In genomic region chr7:2872296-2872874, GRCh38 we compare ENCODE assay signal across 19 cellular contexts. TPM values are rescaled to one million over a fixed set of nuclear protein-coding genes. Genes with fewer than 3 reads are reported as not detected.
A peak's percentile ranks its signal among the peaks of the same experiment; 100 is the strongest.
DNase-seq lines count a peak whose midpoint lies in the region; ATAC-seq, FAIRE-seq and TF ChIP-seq lines count a peak whose summit lies in the region.
"Had no signal": no experiment of that assay in that cellular context is flagged by ENCODE, and none has a peak within 500 bp of the region (broad histone marks: within the 10 kb centered on the region; RNA-seq: fewer than 3 reads in every experiment).

No MANE protein-coding gene starts in this region.

- peak overlapping the region in 5 of 7 donors; percentile 24 to 81 (median 36) for H3K27ac Mint-ChIP-seq in CD4-positive, alpha-beta memory T cell

- no peaks in the 10 kb centered on the region for H3K27me3 ChIP-seq in CD4-positive, alpha-beta memory T cell (ENCODE audit: insufficient read depth, low read length)
- peaks cover 18 to 66% of the 10 kb centered on the region in 2 experiments for H3K27me3 ChIP-seq in K562 (ENCODE audit: control insufficient read depth in 2 of 2, insufficient read depth in 2 of 2, low read length in 2 of 2)
- H3K27me3 ChIP-seq in spleen (replicated peaks in 1 of 7) = no peaks in the 10 kb centered on the region
- H3K27me3 ChIP-seq: cardiac muscle cell, dorsolateral prefrontal cortex, pancreas, SJCRH30 had no signal

- H3K36me3 Mint-ChIP-seq in CD4-positive, alpha-beta memory T cell = no peaks in the 10 kb centered on the region

- TF ChIP-seq CTCF in AG10803 (conservative IDR thresholded peaks at IDR 0.05; ENCODE audit: low read length) = no peak
- TF ChIP-seq CTCF in K562 (IDR thresholded peaks at IDR 0.05 in 2 of 3, conservative IDR thresholded peaks at IDR 0.05 in 1 of 3; ENCODE audit: insufficient read depth in 2 of 3, low read depth in 1 of 3, low read length in 3 of 3) = no peak
- no peak for TF ChIP-seq CTCF in spleen (IDR thresholded peaks at IDR 0.05 in 8 of 11, conservative IDR thresholded peaks at IDR 0.05 in 3 of 11)

- CTCF ChIA-PET in CD4-positive, alpha-beta memory T cell (lab: Charles Lee; ENCODE audit: partially characterized antibody) = interaction anchor here (0.6 to 2.6 kb wide), 2 partner anchors 69 to 282 kb away, joined by 3 to 10 read pairs; no protein-coding TSS in a partner anchor
- CTCF ChIA-PET in K562 (lab: Yijun Ruan, JAX; ENCODE audit: low intra/inter-chr PET ratio) = no interaction called here

- 7% methylated on average over 6 of the region's 10 CpGs for WGBS in K562 (ENCODE audit: insufficient coverage, low coverage, missing lambda C conversion rate)
- WGBS in spleen, 5 donors = 89 to 99% (median 95%) methylated on average over 10 of the region's 10 CpGs

- FAIRE-seq in K562 (lab: Jason Lieb, UNC) = peak; percentile 72
- FAIRE-seq: pancreas had no signal

- ATAC-seq in K562 = no peak
- ATAC-seq in GM21367 (IDR thresholded peaks at IDR 0.05; ENCODE audit: unreplicated experiment) = no peak
- no peak for ATAC-seq in left cardiac atrium
- no peak for ATAC-seq in HG03469 (IDR thresholded peaks at IDR 0.05; ENCODE audit: unreplicated experiment)
- ATAC-seq: gastroesophageal sphincter had no signal

- intact Hi-C loops in CD4-positive, alpha-beta memory T cell (cut with micrococcal nuclease) = no loop called here
- intact Hi-C loops in K562 (cut with micrococcal nuclease) (no loop called here), spleen (cut with DNase I; ENCODE audit: low total_unique reads) (no loop called here), left cardiac atrium (cut with DNase I) (loop anchor here in 1 of 2 donors (10.0 kb wide), 1 partner anchor 1022 kb away; no protein-coding TSS in a partner anchor)

- H3K9me1 ChIP-seq in K562 (ENCODE audit: control insufficient read depth, insufficient read depth, low read length) = no peaks in the 10 kb centered on the region

- no peak overlapping the region for H3K4me3 ChIP-seq in AG10803 (ENCODE audit: low read length)
- no peak overlapping the region for H3K4me3 ChIP-seq in CD4-positive, alpha-beta memory T cell (ENCODE audit: low read length in 2 of 2)
- no peak overlapping the region for H3K4me3 ChIP-seq in K562
- H3K4me3 ChIP-seq in spleen = no peak overlapping the region
- H3K4me3 ChIP-seq: cardiac muscle cell, dorsolateral prefrontal cortex, gastroesophageal sphincter, HAP-1, pancreas, SJCRH30, suprapubic skin had no signal

- no TSS peak for BruUV-seq in K562 (replicated peaks; lab: Mats Ljungman, UMichigan)

- H3K36me3 ChIP-seq in CD4-positive, alpha-beta memory T cell (ENCODE audit: insufficient read depth, low read length) = no peaks in the 10 kb centered on the region
- no peaks in the 10 kb centered on the region for H3K36me3 ChIP-seq in K562 (ENCODE audit: control insufficient read depth, insufficient read depth, low read length)
- no peaks in the 10 kb centered on the region for H3K36me3 ChIP-seq in spleen
- H3K36me3 ChIP-seq: cardiac muscle cell, gastroesophageal sphincter, HAP-1, pancreas, SJCRH30, suprapubic skin had no signal

- H4K20me1 ChIP-seq in K562 (replicated peaks; ENCODE audit: control insufficient read depth, insufficient read depth, low read length) = peaks cover 9% of the 10 kb centered on the region

- H3K27ac ChIP-seq in CD4-positive, alpha-beta memory T cell (ENCODE audit: low read depth, low read length) = no peak overlapping the region
- H3K27ac ChIP-seq in K562 (ENCODE audit: extremely low read depth, low read depth, low read length) (no peak overlapping the region), spleen (no peak overlapping the region)
- H3K27ac ChIP-seq: cardiac muscle cell, gastroesophageal sphincter, pancreas, suprapubic skin had no signal

- no peaks in the 10 kb centered on the region for H3K9me3 ChIP-seq in CD4-positive, alpha-beta memory T cell (ENCODE audit: control insufficient read depth in 1 of 2, low read length in 2 of 2)
- no peaks in the 10 kb centered on the region for H3K9me3 ChIP-seq in K562 (replicated peaks; ENCODE audit: control insufficient read depth, insufficient read depth, low read depth, low read length)
- no peaks in the 10 kb centered on the region for H3K9me3 ChIP-seq in spleen
- H3K9me3 ChIP-seq: gastroesophageal sphincter, HAP-1, pancreas, SJCRH30, suprapubic skin had no signal

- peak; percentile 33 for DNase-seq in AG10803 (ENCODE audit: low read depth)
- no peak for DNase-seq in CD4-positive, alpha-beta memory T cell
- peak; percentile 58 for DNase-seq in NCI-H524 treated with DMSO at 0.1 percent for 48 hours (lab: John Stamatoyannopoulos, UW)
- DNase-seq in K562 (ENCODE audit: extremely low read depth in 1 of 4, low spot score in 3 of 4) = peak in 1 of 4 experiments; percentile 2
- no peak for DNase-seq in spleen
- no peak for DNase-seq in left cardiac atrium
- DNase-seq: activated T-cell treated with anti-CD3 and anti-CD28 coated beads, Interleukin-2, amount 50 U/mL, for 1 hour; NCI-H1436 treated with DMSO at 0.1 percent for 48 hours; NCI-H446; pancreas; SJCRH30; stimulated activated CD4-positive, alpha-beta T cell treated with anti-CD3 and anti-CD28 coated beads, Interleukin-4, amount 100 ng/mL, for 24 hours had no signal

- H3K4me1 ChIP-seq in CD4-positive, alpha-beta memory T cell (ENCODE audit: insufficient read depth, low read length) = peaks cover 36% of the 10 kb centered on the region
- peaks cover 0 to 17% of the 10 kb centered on the region in 2 experiments; a peak in 2 of 5 replicates for H3K4me1 ChIP-seq in K562 (replicated peaks in 1 of 2; ENCODE audit: control insufficient read depth in 2 of 2, insufficient read depth in 2 of 2, low read length in 2 of 2)
- H3K4me1 ChIP-seq in spleen = peaks cover 14 to 31% (median 25%) of the 10 kb centered on the region in 6 donors
- H3K4me1 ChIP-seq: HAP-1, pancreas had no signal

- TF ChIP-seq POLR2A in K562 (conservative IDR thresholded peaks at IDR 0.05) (no peak), spleen (IDR thresholded peaks at IDR 0.05) (no peak)

- TF ChIP-seq RAD21 in K562 (CRISPR knock-in tag; conservative IDR thresholded peaks at IDR 0.05 in 1 of 2, IDR thresholded peaks at IDR 0.05 in 1 of 2) = no peak

- in situ Hi-C loops in K562 (cut with MboI) = loop anchor here (25.0 kb wide), 1 partner anchor 1015 kb away; no protein-coding TSS in a partner anchor

- H2AFZ ChIP-seq in K562 (ENCODE audit: low read depth, low read length) = no peak overlapping the region

- POLR2A ChIA-PET in CD4-positive, alpha-beta memory T cell (lab: Charles Lee; ENCODE audit: partially characterized antibody) = no interaction called here
- POLR2A ChIA-PET in K562 (lab: Yijun Ruan, JAX) = no interaction called here

- H3K9me3 Mint-ChIP-seq in CD4-positive, alpha-beta memory T cell = no peaks in the 10 kb centered on the region

- no peaks in the 10 kb centered on the region for H3K79me2 ChIP-seq in K562 (ENCODE audit: control insufficient read depth, insufficient read depth, low read length)

- peak overlapping the region in 3 of 8 donors; percentile 7 to 46 (median 21) for H3K4me3 Mint-ChIP-seq in CD4-positive, alpha-beta memory T cell

- H3K9ac ChIP-seq in K562 (ENCODE audit: insufficient read depth in 1 of 2, low read depth in 2 of 2, low read length in 2 of 2) = no peak overlapping the region

- TF ChIP-seq EP300 in K562 (IDR thresholded peaks at IDR 0.05; ENCODE audit: low read length) = no peak

- H3K4me1 Mint-ChIP-seq in CD4-positive, alpha-beta memory T cell = peaks cover 24 to 46% (median 36%) of the 10 kb centered on the region in 4 donors

- H3K4me2 ChIP-seq in K562 (ENCODE audit: insufficient read depth, low read length) = no peak overlapping the region

- no peaks in the 10 kb centered on the region for H3K27me3 Mint-ChIP-seq in CD4-positive, alpha-beta memory T cell

TF ChIP-seq in K562, 482 proteins besides CTCF, POLR2A, EP300 and RAD21 (continues in another document):
- TF ChIP-seq GTF2F1 (IDR thresholded peaks at IDR 0.05; ENCODE audit: low read depth, low read length) (no peak), RFX1 (IDR thresholded peaks at IDR 0.05) (peak; percentile 59; the same call in 1 of the 2 replicates), ZBTB43 (CRISPR knock-in tag; IDR thresholded peaks at IDR 0.05) (no peak)

RNA-seq across cellular contexts. Expression of gene GNA12, which starts 28.3 kb away (rescaled TPM):
- 10 to 100 TPM; 14.9 to 16.6 TPM for total RNA-seq in CD4-positive, alpha-beta memory T cell
- 10 to 100 TPM in 1 of 2 donors, 1 to 10 TPM in 1; 4.4 to 10.2 TPM for polyA plus RNA-seq in CD4-positive, alpha-beta memory T cell
- 34.3 and 48.1 TPM in 2 replicates for total RNA-seq in K562 (2011; cell fraction: chromatin; rRNA removed; ENCODE audit: low replicate concordance)
- 27.5 and 29.5 TPM in 2 replicates for total RNA-seq in K562 (2011; cell fraction: nucleolus; rRNA removed)
- 23.2 and 24.7 TPM in 2 replicates for total RNA-seq in K562 (2011; cell fraction: nucleoplasm; rRNA removed)
- total RNA-seq in K562 (2014; rRNA removed) = 3.6 and 6.3 TPM in 2 replicates
- total RNA-seq in K562 (2014; rRNA removed; fragmentation: Illumina TruSeq; extraction: Trizol) = 6.6 and 8.4 TPM in 2 replicates
- 9.2 and 9.6 TPM in 2 replicates for total RNA-seq in K562 (2015; rRNA removed; fragmentation: Illumina TruSeq; extraction: Trizol)
- total RNA-seq in K562 (2021) = 24.5 and 25.0 TPM in 2 replicates
- polyA plus RNA-seq in K562 (2011; rRNA removed) = 32.7 and 34.2 TPM in 2 replicates
- 30.5 and 36.3 TPM in 2 replicates for polyA plus RNA-seq in K562 (2011; cell fraction: cytosol; rRNA removed)
- polyA plus RNA-seq in K562 (2011; cell fraction: nucleus; rRNA removed) = 18.5 and 19.3 TPM in 2 replicates
- 18.1 and 31.2 TPM in 2 replicates for polyA plus RNA-seq in K562 (2012)
- polyA plus RNA-seq in K562 (2014; fragmentation: Illumina TruSeq; extraction: Trizol) = 19.4 and 20.7 TPM in 2 replicates
- polyA plus RNA-seq in K562 (2014; fragmentation: Nextera tagmentation; extraction: Ambion mirVana) = 1 to 10 TPM in 1 of 2 experiments, under 1 TPM in 1; 0.65 to 2.2 TPM
- 16.4 and 18.3 TPM in 2 replicates for polyA plus RNA-seq in K562 (2014; rRNA removed)
- 30.0 and 50.8 TPM in 2 replicates for polyA minus RNA-seq in K562 (2011; rRNA and poly(A)+ RNA removed)
- 22.2 and 27.2 TPM in 2 replicates for polyA minus RNA-seq in K562 (2011; cell fraction: cytosol; rRNA and poly(A)+ RNA removed)
- polyA minus RNA-seq in K562 (2011; cell fraction: nucleus; rRNA and poly(A)+ RNA removed) = 6.3 and 10.7 TPM in 2 replicates
- total RNA-seq in spleen = 10 to 100 TPM; 31.7 to 64.2 (median 39.6) TPM
- polyA plus RNA-seq in spleen = 10 to 100 TPM; 12.3 to 25.2 (median 12.8) TPM
- total RNA-seq in left cardiac atrium = 10 to 100 TPM; 47.4 to 52.2 TPM

Comparison
In these comparisons a context has a peak if more than half of its experiments do, and no peak if none do; other contexts are left out.
1. DNase-seq: peak in AG10803 (single experiment) and NCI-H524 treated with DMSO at 0.1 percent for 48 hours (single experiment); none in CD4-positive, alpha-beta memory T cell (0 of 5), spleen (single experiment) and left cardiac atrium (single experiment).